11 cellular contexts compared by ENCODE assay signal in the genomic region with DNA sequence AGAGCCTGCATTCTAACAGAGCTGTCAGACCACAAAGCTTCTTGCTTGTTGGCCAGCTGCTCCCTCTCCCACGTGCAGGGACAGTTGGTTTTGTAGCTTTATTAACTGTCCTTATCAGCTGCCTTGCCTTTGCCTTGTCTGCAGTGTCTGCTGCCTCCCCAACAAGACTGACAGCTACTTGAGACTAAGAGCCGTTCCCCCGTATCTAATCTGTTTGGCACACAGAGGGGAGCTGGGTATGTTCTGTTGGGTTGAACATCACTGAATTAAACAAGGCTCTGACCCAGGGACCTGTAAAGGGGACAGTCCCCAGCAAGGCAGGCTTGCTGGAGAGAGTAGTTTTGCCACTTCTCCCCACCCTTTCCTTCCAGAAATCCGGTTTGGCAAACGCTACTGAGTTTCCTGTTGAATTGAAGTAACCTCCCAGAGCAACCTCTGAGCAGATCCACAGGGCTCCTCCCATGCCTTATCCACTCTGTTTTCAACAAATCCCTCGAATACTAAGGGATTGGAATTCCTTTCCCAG.
DNase-seq lines count a peak whose midpoint lies in the region; ATAC-seq and TF ChIP-seq lines count a peak whose summit lies in the region.
"Had no signal": no experiment of that assay in that cellular context is flagged by ENCODE, and none has a peak within 500 bp of the region (broad histone marks: within the 10 kb centered on the region; RNA-seq: fewer than 3 reads in every experiment).

No MANE protein-coding gene starts in this region.

- H4K20me1 ChIP-seq in osteoblast (ENCODE audit: insufficient read depth, low read length) = no peaks in the 10 kb centered on the region

- no peak overlapping the region for H3K14ac ChIP-seq in trophoblast cell (ENCODE audit: low read length)

- H3K36me3 ChIP-seq in heart right ventricle (no peaks in the 10 kb centered on the region), osteoblast (ENCODE audit: insufficient read depth, low read length) (no peaks in the 10 kb centered on the region), trophoblast cell (ENCODE audit: control insufficient read depth in 1 of 2, insufficient read depth in 2 of 2, low read length in 2 of 2) (no peaks in the 10 kb centered on the region)

- intact Hi-C loops in heart right ventricle (cut with DNase I) = loop anchor here in 2 of 10 donors (2.0 to 5.0 kb wide), 2 partner anchors 26 to 113 kb away; no protein-coding TSS in a partner anchor

- no peak overlapping the region for H3K4ac ChIP-seq in trophoblast cell (ENCODE audit: low read depth, low read length)

- no peak overlapping the region for H2BK12ac ChIP-seq in trophoblast cell (ENCODE audit: low read length)

- peak overlapping the region; percentile 98 for H3K27ac ChIP-seq in VCaP
- peak overlapping the region; percentile 5 to 87 (median 74) for H3K27ac ChIP-seq in heart right ventricle
- no peak overlapping the region for H3K27ac ChIP-seq in osteoblast (ENCODE audit: low read depth, low read length)
- H3K27ac ChIP-seq in trophoblast cell (ENCODE audit: low read depth, low read length) = no peak overlapping the region
- H3K27ac ChIP-seq: PC-9 had no signal

- no peak overlapping the region for H2AK5ac ChIP-seq in trophoblast cell (ENCODE audit: low read length)

- ATAC-seq in heart right ventricle = peak; percentile 45 to 83 (median 74)
- ATAC-seq: activated T-cell treated with anti-CD3 and anti-CD28 coated beads, Interleukin-2, amount 50 U/mL, for 4 hours had no signal

- H2BK5ac ChIP-seq in trophoblast cell (ENCODE audit: low read depth, low read length, poor library complexity) = no peak overlapping the region

- H4K8ac ChIP-seq in trophoblast cell (ENCODE audit: low read depth, low read length) = no peak overlapping the region

- H3K27me3 ChIP-seq in heart right ventricle (no peaks in the 10 kb centered on the region), osteoblast (ENCODE audit: insufficient read depth, low read length) (no peaks in the 10 kb centered on the region), trophoblast cell (ENCODE audit: insufficient read depth, low read length) (no peaks in the 10 kb centered on the region)

- TF ChIP-seq CTCF in VCaP (conservative IDR thresholded peaks at IDR 0.05) = no peak
- TF ChIP-seq CTCF in heart right ventricle (IDR thresholded peaks at IDR 0.05) = no peak
- no peak for TF ChIP-seq CTCF in osteoblast (IDR thresholded peaks at IDR 0.05; ENCODE audit: extremely low read depth, low read depth, low read length)

- no peaks in the 10 kb centered on the region for H3K79me2 ChIP-seq in osteoblast (ENCODE audit: insufficient read depth, low read length)
- no peaks in the 10 kb centered on the region for H3K79me2 ChIP-seq in trophoblast cell (ENCODE audit: control insufficient read depth, insufficient read depth, low read length, poor library complexity)

- H3K4me3 ChIP-seq in heart right ventricle (no peak overlapping the region), osteoblast (ENCODE audit: insufficient read depth, low read length) (no peak overlapping the region), trophoblast cell (ENCODE audit: low read depth, low read length) (no peak overlapping the region)
- H3K4me3 ChIP-seq: PC-9 had no signal

- H3K23ac ChIP-seq in trophoblast cell (ENCODE audit: low read length) = no peak overlapping the region

- H3K9me3 ChIP-seq in heart right ventricle (no peaks in the 10 kb centered on the region), osteoblast (ENCODE audit: low read depth, low read length) (no peaks in the 10 kb centered on the region), trophoblast cell (ENCODE audit: insufficient read depth, low read depth, low read length) (no peaks in the 10 kb centered on the region)

- no peak overlapping the region for H3K4me2 ChIP-seq in osteoblast (ENCODE audit: insufficient read depth, low read length)
- no peak overlapping the region for H3K4me2 ChIP-seq in trophoblast cell (ENCODE audit: low read length)
- H3K4me2 ChIP-seq: PC-9 had no signal

- no peak overlapping the region for H4K91ac ChIP-seq in trophoblast cell (ENCODE audit: low read depth, low read length)

- WGBS in heart right ventricle, 2 donors = 0 to 2% methylated on average over 6 of the region's 6 CpGs
- no CpG with 5 or more reads among the region's 6 CpGs for WGBS in trophoblast cell (ENCODE audit: extremely low coverage, insufficient coverage, insufficient read length)

- no peaks in the 10 kb centered on the region for H3K79me1 ChIP-seq in trophoblast cell (ENCODE audit: low read length)

- no peak overlapping the region for H3K18ac ChIP-seq in trophoblast cell (ENCODE audit: low read length)

- no peak overlapping the region for H2BK120ac ChIP-seq in trophoblast cell (ENCODE audit: insufficient read depth, low read length, poor library complexity)

- no peak overlapping the region for H3K9ac ChIP-seq in trophoblast cell (ENCODE audit: low read length)

- H2AFZ ChIP-seq in osteoblast (ENCODE audit: low read length) (no peak overlapping the region), trophoblast cell (ENCODE audit: insufficient read depth, low read length, poor library complexity) (no peak overlapping the region)
- H2AFZ ChIP-seq: PC-9 had no signal

- DNase-seq in EH (ENCODE audit: low read depth) (peak; percentile 29), heart right ventricle (peak in 1 of 2 donors; percentile 87), osteoblast (ENCODE audit: insufficient read length, low spot score, missing footprints) (peak; percentile 90), hippocampal formation (lab: John Stamatoyannopoulos, UW) (no peak), trophoblast cell (no peak), DMS53 (lab: John Stamatoyannopoulos, UW) (no peak)
- no peak for DNase-seq in activated CD4-positive, alpha-beta T cell treated with anti-CD3 and anti-CD28 coated beads for 48 hours
- DNase-seq: activated T-cell treated with anti-CD3 and anti-CD28 coated beads, Interleukin-2, amount 50 U/mL, for 4 hours; NCI-H1417 had no signal

- no peak overlapping the region for H4K12ac ChIP-seq in trophoblast cell (ENCODE audit: low read depth, low read length)

- H3K4me1 ChIP-seq in heart right ventricle (peaks cover 23 to 99% (median 64%) of the 10 kb centered on the region in 9 donors), osteoblast (ENCODE audit: insufficient read depth, low read length) (peaks cover 14% of the 10 kb centered on the region), trophoblast cell (ENCODE audit: control insufficient read depth in 1 of 2, insufficient read depth in 2 of 2, low read length in 2 of 2) (peaks cover 0 to 3% of the 10 kb centered on the region in 2 experiments)

Comparison
In these comparisons a context has a peak if more than half of its experiments do, and no peak if none do; other contexts are left out.
1. DNase-seq: peak in EH (single experiment) and osteoblast (single experiment); none in hippocampal formation (0 of 2), trophoblast cell (0 of 2), activated CD4-positive, alpha-beta T cell treated with anti-CD3 and anti-CD28 coated beads for 48 hours (single experiment) and DMS53 (single experiment).
2. H3K27ac ChIP-seq: peak in VCaP (single experiment) and heart right ventricle (10 of 10); none in osteoblast (single experiment) and trophoblast cell (single experiment).